In the genomic region with DNA sequence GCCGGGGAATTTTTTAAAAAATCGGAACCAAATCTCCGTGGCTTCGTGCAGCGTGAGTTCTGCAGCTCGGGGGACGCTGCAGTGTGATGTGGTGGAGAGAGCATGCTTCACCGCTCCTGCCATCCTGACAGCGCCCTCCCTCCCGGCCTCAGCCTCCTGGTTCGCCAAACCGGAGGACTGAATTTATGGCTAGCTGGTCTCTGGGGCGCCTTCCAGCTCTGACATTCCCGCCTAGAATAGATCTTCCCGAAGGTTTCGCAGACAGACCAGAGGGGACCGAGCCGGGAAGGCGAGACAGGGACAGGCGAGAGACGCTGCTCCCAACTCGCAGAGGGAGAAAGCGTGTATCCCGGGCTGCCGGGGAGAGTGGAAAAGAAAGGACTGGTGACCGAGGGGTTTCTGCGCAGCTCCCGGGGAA, we compare ENCODE assay signal across 8 cellular contexts. TPM values are rescaled to one million over a fixed set of nuclear protein-coding genes. Genes with fewer than 3 reads are reported as not detected.
A peak's percentile ranks its signal among the peaks of the same experiment; 100 is the strongest.
DNase-seq lines count a peak whose midpoint lies in the region; ATAC-seq and TF ChIP-seq lines count a peak whose summit lies in the region.

No MANE protein-coding gene starts in this region.

- peaks cover 1% of the 10 kb centered on the region; the same call in 1 of the 2 replicates for H3K27me3 ChIP-seq in GM06990 (replicated peaks; ENCODE audit: control insufficient read depth, insufficient read depth, low read length)
- H3K27me3 ChIP-seq in RWPE2 (ENCODE audit: insufficient read depth, poor library complexity, severe bottlenecking): no peaks in the 10 kb centered on the region
- peaks cover 29% of the 10 kb centered on the region for H3K27me3 ChIP-seq in lower lobe of right lung (ENCODE audit: low read depth)
- H3K27me3 ChIP-seq in suprapubic skin: peaks cover 18% of the 10 kb centered on the region

- TF ChIP-seq POLR2A in suprapubic skin (IDR thresholded peaks at IDR 0.05): no peak

- peaks cover 17% of the 10 kb centered on the region for H3K4me1 ChIP-seq in RWPE2 (ENCODE audit: insufficient read depth, poor library complexity, severe bottlenecking)
- H3K4me1 ChIP-seq in lower lobe of right lung: peaks cover 31% of the 10 kb centered on the region
- H3K4me1 ChIP-seq in suprapubic skin: peaks cover 58% of the 10 kb centered on the region

- H3K4me3 ChIP-seq in GM06990 (replicated peaks; ENCODE audit: low read depth, low read length) (peak overlapping the region; percentile 38), RWPE2 (ENCODE audit: severe bottlenecking) (peak overlapping the region; percentile 42), lower lobe of right lung (peak overlapping the region; percentile 56), suprapubic skin (peak overlapping the region; percentile 66)

- ATAC-seq in RWPE2 (ENCODE audit: low read depth) (peak; percentile 51), lower lobe of right lung (peak; percentile 5 to 12), GM18868 (IDR thresholded peaks at IDR 0.05; ENCODE audit: unreplicated experiment) (no peak), GM19023 (IDR thresholded peaks at IDR 0.05; ENCODE audit: unreplicated experiment) (no peak)

- H3K27ac ChIP-seq in RWPE2 (ENCODE audit: poor library complexity, severe bottlenecking) (no peak overlapping the region), lower lobe of right lung (peak overlapping the region; percentile 67), suprapubic skin (peak overlapping the region; percentile 88)

- intact Hi-C loops in lower lobe of right lung (cut with DNase I): no loop called here

- 1% methylated on average over 25 of the region's 28 CpGs for WGBS in suprapubic skin

- no peak for TF ChIP-seq CTCF in GM06990 (IDR thresholded peaks at IDR 0.05; ENCODE audit: insufficient read depth, low read length, poor library complexity, severe bottlenecking)
- TF ChIP-seq CTCF in RWPE2 (IDR thresholded peaks at IDR 0.05; ENCODE audit: poor library complexity, severe bottlenecking): no peak
- no peak for TF ChIP-seq CTCF in lower lobe of right lung (IDR thresholded peaks at IDR 0.05)
- no peak for TF ChIP-seq CTCF in suprapubic skin (IDR thresholded peaks at IDR 0.05)

- no peak for TF ChIP-seq EP300 in suprapubic skin (IDR thresholded peaks at IDR 0.05)

- H3K9me3 ChIP-seq in RWPE2 (ENCODE audit: severe bottlenecking) (no peaks in the 10 kb centered on the region), lower lobe of right lung (no peaks in the 10 kb centered on the region), suprapubic skin (no peaks in the 10 kb centered on the region)

- DNase-seq in GM06990 (ENCODE audit: extremely low read depth, insufficient read length) (no peak), RWPE2 (ENCODE audit: low spot score) (peak; percentile 56), ecto neural progenitor cell (ENCODE audit: low spot score) (peak; percentile 60), lower lobe of right lung (no peak), suprapubic skin (ENCODE audit: low spot score in 2 of 2) (peak in 1 of 2 donors; percentile 79), amniotic stem cell (lab: John Stamatoyannopoulos, UW) (no peak)

- no peaks in the 10 kb centered on the region for H3K36me3 ChIP-seq in GM06990 (ENCODE audit: control insufficient read depth, insufficient read depth, low read length)
- H3K36me3 ChIP-seq in RWPE2 (ENCODE audit: low read depth): no peaks in the 10 kb centered on the region
- peaks cover 11% of the 10 kb centered on the region for H3K36me3 ChIP-seq in lower lobe of right lung
- no peaks in the 10 kb centered on the region for H3K36me3 ChIP-seq in suprapubic skin

RNA-seq across cellular contexts. Expression of gene HOPX, which starts 25.9 kb away (rescaled TPM):
- 341 TPM for total RNA-seq in lower lobe of right lung
- 1,000 to 10,000 TPM in 3 of 4 donors, 100 to 1,000 TPM in 1; 405 to 1,883 (median 1,516) TPM for total RNA-seq in suprapubic skin

Comparison
In these comparisons a context has a peak if more than half of its experiments do, and no peak if none do; other contexts are left out.
1. DNase-seq: peak in RWPE2 (single experiment) and ecto neural progenitor cell (single experiment); none in GM06990 (single experiment), lower lobe of right lung (single experiment) and amniotic stem cell (single experiment).
2. ATAC-seq: peak in RWPE2 (single experiment) and lower lobe of right lung (2 of 2); none in GM18868 (single experiment) and GM19023 (single experiment).
3. Peak in every context shown above with its lines, with median percentiles within 50 percentile points of each other: H3K4me3 ChIP-seq.